ENCODE assay signal across 8 cellular contexts in the genomic region with DNA sequence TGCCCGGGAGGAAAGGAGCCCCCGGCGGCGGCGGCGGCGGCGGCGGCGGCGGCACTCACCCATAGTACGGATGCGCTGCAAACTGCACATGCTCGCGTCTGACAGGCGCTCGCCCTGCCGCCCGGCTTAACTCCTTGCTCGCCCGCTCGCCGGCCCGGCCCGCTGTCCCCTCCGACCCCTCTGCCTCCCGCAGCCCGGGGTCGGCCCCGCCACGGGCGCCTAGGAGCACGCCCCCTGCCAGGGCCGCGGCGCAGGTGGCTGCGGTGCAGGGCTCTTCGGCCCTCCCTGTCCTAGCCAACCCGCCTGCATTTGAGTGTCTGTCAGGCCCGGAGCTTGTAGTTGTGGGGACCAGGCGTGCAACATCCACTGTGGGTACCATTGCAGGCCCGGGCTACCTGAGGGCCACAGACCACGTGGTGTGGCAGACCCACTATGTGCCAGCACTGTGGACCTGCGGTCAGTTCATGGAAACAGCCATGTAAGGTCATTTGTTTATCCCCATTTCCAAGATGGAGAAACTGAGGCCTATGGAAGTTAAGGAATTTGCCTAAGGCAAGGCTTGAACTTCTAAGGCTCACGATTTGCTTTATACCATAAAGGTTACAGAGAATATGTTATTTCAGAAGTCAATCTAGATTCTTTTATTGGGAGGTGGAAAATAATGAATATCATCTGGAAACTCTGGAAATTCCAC. TPM values are rescaled to one million over a fixed set of nuclear protein-coding genes. Genes with fewer than 3 reads are reported as not detected.
DNase-seq lines count a peak whose midpoint lies in the region; ATAC-seq, FAIRE-seq and TF ChIP-seq lines count a peak whose summit lies in the region.

No MANE protein-coding gene starts in this region.

- TF ChIP-seq CTCF in SU-DHL-6 (IDR thresholded peaks at IDR 0.05; ENCODE audit: insufficient read depth, low read length, poor library complexity, severe bottlenecking) (no peak), cardiac fibroblast (IDR thresholded peaks at IDR 0.05; ENCODE audit: low read depth, low read length) (no peak), lower leg skin (IDR thresholded peaks at IDR 0.05) (no peak)

- peak overlapping the region; percentile 74 for H2AFZ ChIP-seq in SU-DHL-6 (ENCODE audit: low read depth, low read length, severe bottlenecking)

- H3K36me3 ChIP-seq in SU-DHL-6 (ENCODE audit: low read length): no peaks in the 10 kb centered on the region

- no peaks in the 10 kb centered on the region for H3K27me3 ChIP-seq in SU-DHL-6 (ENCODE audit: low read length)

- no peaks in the 10 kb centered on the region for H3K9me3 ChIP-seq in SU-DHL-6 (ENCODE audit: insufficient read depth, low read length)

- no peak overlapping the region for H3K27ac Mint-ChIP-seq in stimulated activated naive CD8-positive, alpha-beta T cell treated with anti-CD3 and anti-CD28 coated beads, Interleukin-15, amount 100 ng/mL, for 72 hours

- no peaks in the 10 kb centered on the region for H3K79me2 ChIP-seq in SU-DHL-6 (ENCODE audit: insufficient read depth, low read length)

- no peaks in the 10 kb centered on the region for H3K9me2 ChIP-seq in SU-DHL-6 (replicated peaks; ENCODE audit: insufficient read depth, low read length)

- H3K9ac ChIP-seq in SU-DHL-6 (ENCODE audit: low read length): peak overlapping the region; percentile 58

- DNase-seq in GM03348 (ENCODE audit: low spot score) (peak; percentile 66), H54 (ENCODE audit: insufficient read length, low spot score) (peak; percentile 35), cardiac fibroblast (ENCODE audit: low read depth in 2 of 2) (no peak), lower leg skin (ENCODE audit: low spot score in 2 of 2) (no peak), dedifferentiated amniotic fluid mesenchymal stem cell (ENCODE audit: extremely low spot score) (no peak), NCI-H128 (lab: John Stamatoyannopoulos, UW; ENCODE audit: unreplicated experiment) (no peak)
- peak; percentile 28 to 52 for DNase-seq in stimulated activated naive CD8-positive, alpha-beta T cell treated with anti-CD3 and anti-CD28 coated beads, Interleukin-15, amount 100 ng/mL, for 72 hours

- 47 to 52% methylated on average over 3 to 6 of the region's 45 CpGs for WGBS in lower leg skin, 2 donors

- peak overlapping the region; percentile 60 for H3K4me3 ChIP-seq in SU-DHL-6 (ENCODE audit: insufficient read depth, low read length, poor library complexity, severe bottlenecking)
- H3K4me3 ChIP-seq in cardiac fibroblast (replicated peaks in 1 of 2; ENCODE audit: low read depth in 2 of 2, low read length in 2 of 2): peak overlapping the region; percentile 72
- peak overlapping the region; percentile 86 for H3K4me3 ChIP-seq in lower leg skin (ENCODE audit: low read depth, poor library complexity, severe bottlenecking)

- H3K9me3 Mint-ChIP-seq in stimulated activated naive CD8-positive, alpha-beta T cell treated with anti-CD3 and anti-CD28 coated beads, Interleukin-15, amount 100 ng/mL, for 72 hours: no peaks in the 10 kb centered on the region

- 0 out of 2 replicates have a peak, but pooled peaks cover 7% of the 10 kb centered on the region for H3F3A ChIP-seq in SU-DHL-6 (ENCODE audit: insufficient read depth)

- H4K20me1 ChIP-seq in SU-DHL-6 (ENCODE audit: low read depth, low read length): no peaks in the 10 kb centered on the region

- peak overlapping the region; percentile 69 for H3K4me2 ChIP-seq in SU-DHL-6 (ENCODE audit: low read depth, low read length, poor library complexity, severe bottlenecking)

- intact Hi-C loops in lower leg skin (cut with DNase I; ENCODE audit: low total_unique reads): no loop called here

- H3K4me3 Mint-ChIP-seq in stimulated activated naive CD8-positive, alpha-beta T cell treated with anti-CD3 and anti-CD28 coated beads, Interleukin-15, amount 100 ng/mL, for 72 hours: peak overlapping the region; percentile 49 to 91

- ATAC-seq in stimulated activated naive CD8-positive, alpha-beta T cell treated with anti-CD3 and anti-CD28 coated beads, Interleukin-15, amount 100 ng/mL, for 72 hours: peak; percentile 77

- peaks cover 29% of the 10 kb centered on the region for H3K4me1 Mint-ChIP-seq in stimulated activated naive CD8-positive, alpha-beta T cell treated with anti-CD3 and anti-CD28 coated beads, Interleukin-15, amount 100 ng/mL, for 72 hours

- no peak for FAIRE-seq in H54 (lab: Jason Lieb, UNC)

- H3K27me3 Mint-ChIP-seq in stimulated activated naive CD8-positive, alpha-beta T cell treated with anti-CD3 and anti-CD28 coated beads, Interleukin-15, amount 100 ng/mL, for 72 hours: no peaks in the 10 kb centered on the region

- no peak overlapping the region for H3K27ac ChIP-seq in SU-DHL-6 (ENCODE audit: low read depth, low read length)

- TF ChIP-seq POLR2A in H54 (IDR thresholded peaks at IDR 0.05; ENCODE audit: low read depth, low read length): no peak
- TF ChIP-seq POLR2A in lower leg skin (IDR thresholded peaks at IDR 0.05): no peak

RNA-seq across cellular contexts. Expression of a gene that starts 17.6 kb away (rescaled TPM):
- 10 to 100 TPM; 10.5 to 23.1 (median 17.2) TPM for total RNA-seq in lower leg skin

RNA-seq across cellular contexts. Expression of a gene that starts 27.0 kb away (rescaled TPM):
- 1 to 10 TPM in 3 of 4 donors, under 1 TPM in 1; 0.49 to 3.8 (median 2.5) TPM for total RNA-seq in lower leg skin

Comparison
In these comparisons a context has a peak if more than half of its experiments do, and no peak if none do; other contexts are left out.
1. DNase-seq: peak in GM03348 (single experiment), H54 (single experiment) and stimulated activated naive CD8-positive, alpha-beta T cell treated with anti-CD3 and anti-CD28 coated beads, Interleukin-15, amount 100 ng/mL, for 72 hours (2 of 2); none in cardiac fibroblast (0 of 2), lower leg skin (0 of 2), dedifferentiated amniotic fluid mesenchymal stem cell (single experiment) and NCI-H128 (single experiment).
2. Peak in every context shown above with its lines, with median percentiles within 50 percentile points of each other: H3K4me3 ChIP-seq.